In the genomic region with DNA sequence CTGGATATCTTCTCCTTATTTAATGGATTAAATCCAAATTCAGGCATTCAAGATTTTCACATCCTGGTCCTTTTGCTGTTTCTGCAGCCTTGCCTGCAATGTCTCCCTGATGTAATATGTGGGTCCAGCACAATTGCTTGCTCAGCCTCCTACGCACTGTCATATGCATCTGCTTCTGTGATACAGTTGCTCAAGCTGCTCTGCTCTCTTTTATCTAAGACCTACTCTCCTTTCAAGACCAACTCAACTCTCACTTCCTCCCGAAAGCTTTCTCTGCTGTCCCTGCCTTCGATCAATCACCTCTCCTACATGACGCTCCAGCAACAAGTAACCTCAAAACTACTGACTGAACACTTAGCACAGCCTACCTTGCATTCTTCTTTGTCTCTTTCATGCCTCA, we compare ENCODE assay signal across 1 cellular context.
TF ChIP-seq lines count a peak whose summit lies in the region.

No MANE protein-coding gene starts in this region.

TF ChIP-seq in HEK293, 187 proteins besides CTCF, POLR2A, EP300 and RAD21 (continued from another document):
- TF ChIP-seq PRDM1 (tag by site-specific recombination; IDR thresholded peaks at IDR 0.05) = 0 out of 2 replicates have a peak, but pooled peaks have one; percentile 31
TF ChIP-seq in HEK293: peak in this region for 1.
